In genomic region chr12:55470088-55470830, GRCh38 we compare ENCODE assay signal across 21 cellular contexts. TPM values are rescaled to one million over a fixed set of nuclear protein-coding genes. Genes with fewer than 3 reads are reported as not detected.
"Had no signal": no experiment of that assay in that cellular context is flagged by ENCODE, and none has a peak within 500 bp of the region (broad histone marks: within the 10 kb centered on the region; RNA-seq: fewer than 3 reads in every experiment).

Gene OR6C70 (minus strand): TSS chr12:55470138. CDS start chr12:55470138, 0 bp downstream.

- H3K4me1 Mint-ChIP-seq: activated CD8-positive, alpha-beta memory T cell treated with anti-CD3 and anti-CD28 coated beads, Interleukin-2, amount 10 ng/mL, durations not matched to agents 7 days and 5 days; activated naive CD4-positive, alpha-beta T cell treated with anti-CD3 and anti-CD28 coated beads, Interleukin-2, amount 50 U/mL, for 24 hours; central memory CD8-positive, alpha-beta T cell; immature natural killer cell; natural killer cell had no signal

- H3K4me1 ChIP-seq: stomach had no signal

- H3K9me3 Mint-ChIP-seq: activated naive CD4-positive, alpha-beta T cell treated with anti-CD3 and anti-CD28 coated beads, Interleukin-2, amount 50 U/mL, for 24 hours; activated T-cell treated with anti-CD3 and anti-CD28 coated beads, Interleukin-2, amount 50 U/mL, for 24 hours; central memory CD8-positive, alpha-beta T cell; immature natural killer cell; natural killer cell had no signal

- DNase-seq: activated CD4-positive, alpha-beta T cell treated with anti-CD3 and anti-CD28 coated beads, Interleukin-2, amount 50 U/mL, for 4 hours; activated CD8-positive, alpha-beta memory T cell treated with anti-CD3 and anti-CD28 coated beads, Interleukin-2, amount 10 ng/mL, durations not matched to agents 7 days and 5 days; activated effector memory CD4-positive, alpha-beta T cell treated with Interleukin-2 at 50 U/mL for 16 hours; activated T-cell treated with anti-CD3 and anti-CD28 coated beads, Interleukin-2, amount 50 U/mL, for 24 hours; cortex of kidney; effector memory CD4-positive, alpha-beta T cell; glutamatergic neuron; immature natural killer cell; natural killer cell; nucleus accumbens; right cardiac atrium; small intestine; stomach had no signal

- H3K27ac Mint-ChIP-seq: activated CD8-positive, alpha-beta memory T cell treated with anti-CD3 and anti-CD28 coated beads, Interleukin-2, amount 10 ng/mL, durations not matched to agents 7 days and 5 days; activated naive CD4-positive, alpha-beta T cell treated with anti-CD3 and anti-CD28 coated beads, Interleukin-2, amount 50 U/mL, for 24 hours; activated T-cell treated with anti-CD3 and anti-CD28 coated beads, Interleukin-2, amount 50 U/mL, for 24 hours; immature natural killer cell; natural killer cell; progenitor cell of endocrine pancreas had no signal

- ATAC-seq: activated CD4-positive, CD25-positive, alpha-beta regulatory T cell treated with anti-CD3 and anti-CD28 coated beads, Interleukin-2, amount 50 U/mL, for 24 hours; activated CD8-positive, alpha-beta memory T cell treated with anti-CD3 and anti-CD28 coated beads, Interleukin-2, amount 10 ng/mL, durations not matched to agents 7 days and 5 days; natural killer cell; right cardiac atrium had no signal

- H3K36me3 Mint-ChIP-seq: activated CD8-positive, alpha-beta memory T cell treated with anti-CD3 and anti-CD28 coated beads, Interleukin-2, amount 10 ng/mL, durations not matched to agents 7 days and 5 days; activated naive CD4-positive, alpha-beta T cell treated with anti-CD3 and anti-CD28 coated beads, Interleukin-2, amount 50 U/mL, for 24 hours; immature natural killer cell; natural killer cell had no signal

- H3K27ac ChIP-seq: stomach, thoracic aorta had no signal

- H3K4me3 Mint-ChIP-seq: activated CD8-positive, alpha-beta memory T cell treated with anti-CD3 and anti-CD28 coated beads, Interleukin-2, amount 10 ng/mL, durations not matched to agents 7 days and 5 days; activated naive CD4-positive, alpha-beta T cell treated with anti-CD3 and anti-CD28 coated beads, Interleukin-2, amount 50 U/mL, for 24 hours; activated T-cell treated with anti-CD3 and anti-CD28 coated beads, Interleukin-2, amount 50 U/mL, for 24 hours; central memory CD8-positive, alpha-beta T cell; immature natural killer cell; natural killer cell had no signal

- H3K27me3 ChIP-seq: stomach had no signal

- H3K27me3 Mint-ChIP-seq: progenitor cell of endocrine pancreas had no signal

- H3K4me3 ChIP-seq: stomach, thoracic aorta had no signal

- H3K36me3 ChIP-seq: stomach, thoracic aorta had no signal

RNA-seq across cellular contexts. Expression of gene OR6C70, which starts in this region (rescaled TPM):
- total RNA-seq: activated CD8-positive, alpha-beta memory T cell treated with anti-CD3 and anti-CD28 coated beads, Interleukin-2, amount 10 ng/mL, durations not matched to agents 7 days and 5 days; epithelial cell of proximal tubule; mucosa of gallbladder; natural killer cell; progenitor cell of endocrine pancreas; right cardiac atrium; stomach; thoracic aorta; urinary bladder had no signal
- polyA plus RNA-seq: immature natural killer cell, right cardiac atrium, small intestine, stomach, urinary bladder had no signal
